8 cellular contexts compared by ENCODE assay signal in genomic region chr22:23521442-23522113, GRCh38. TPM values are rescaled to one million over a fixed set of nuclear protein-coding genes. Genes with fewer than 3 reads are reported as not detected.
A peak's percentile ranks its signal among the peaks of the same experiment; 100 is the strongest.
DNase-seq lines count a peak whose midpoint lies in the region; ATAC-seq and TF ChIP-seq lines count a peak whose summit lies in the region.

No MANE protein-coding gene starts in this region.

- peaks cover 18% of the 10 kb centered on the region for H3K4me1 Mint-ChIP-seq in chondrocyte (ENCODE audit: low read depth)

- H3K9me3 Mint-ChIP-seq in chondrocyte (ENCODE audit: low read depth) = no peaks in the 10 kb centered on the region

- peak; percentile 34 for TF ChIP-seq CTCF in chondrocyte (IDR thresholded peaks at IDR 0.05)

- ATAC-seq in HG03139 (IDR thresholded peaks at IDR 0.05; ENCODE audit: unreplicated experiment) (peak; percentile 58), HG02588 (IDR thresholded peaks at IDR 0.05; ENCODE audit: unreplicated experiment) (no peak)

- H3K27ac Mint-ChIP-seq in chondrocyte (ENCODE audit: unreplicated experiment) = peak overlapping the region; percentile 94

- H3K27me3 Mint-ChIP-seq in chondrocyte (ENCODE audit: low read depth) = no peaks in the 10 kb centered on the region

- H3K36me3 Mint-ChIP-seq in chondrocyte (ENCODE audit: low read depth) = peaks cover 3% of the 10 kb centered on the region

- DNase-seq in EH (ENCODE audit: low read depth) (peak; percentile 93), NCI-H446 (lab: John Stamatoyannopoulos, UW) (peak; percentile 96 to 97), chondrocyte (ENCODE audit: low spot score) (peak; percentile 96), kidney glomerular epithelial cell (lab: John Stamatoyannopoulos, UW) (peak; percentile 85)
- peak; percentile 37 to 53 for DNase-seq in activated CD4-positive, alpha-beta T cell treated with anti-CD3 and anti-CD28 coated beads for 4 hours
- DNase-seq in stimulated activated CD4-positive, alpha-beta T cell treated with anti-CD3 and anti-CD28 coated beads, Interleukin-1b, Interleukin-23, amount 100 ng/mL, for 1 hour (ENCODE audit: low read depth in 2 of 2) = peak; percentile 17 to 28

- peak overlapping the region; percentile 70 for H3K4me3 Mint-ChIP-seq in chondrocyte (ENCODE audit: unreplicated experiment)

RNA-seq across cellular contexts. Expression of gene IGLL1, which starts 58.5 kb away (rescaled TPM):
- total RNA-seq in chondrocyte = not detected in 3 replicates

Comparison
In these comparisons a context has a peak if more than half of its experiments do, and no peak if none do; other contexts are left out.
1. DNase-seq: peak in every context shown above with its lines; median percentile 96 in NCI-H446; 96 in chondrocyte; 93 in EH; 85 in kidney glomerular epithelial cell; 45 in activated CD4-positive, alpha-beta T cell treated with anti-CD3 and anti-CD28 coated beads for 4 hours; 22 in stimulated activated CD4-positive, alpha-beta T cell treated with anti-CD3 and anti-CD28 coated beads, Interleukin-1b, Interleukin-23, amount 100 ng/mL, for 1 hour.